Comparison of ENCODE assay signal across 20 cellular contexts in the genomic region with DNA sequence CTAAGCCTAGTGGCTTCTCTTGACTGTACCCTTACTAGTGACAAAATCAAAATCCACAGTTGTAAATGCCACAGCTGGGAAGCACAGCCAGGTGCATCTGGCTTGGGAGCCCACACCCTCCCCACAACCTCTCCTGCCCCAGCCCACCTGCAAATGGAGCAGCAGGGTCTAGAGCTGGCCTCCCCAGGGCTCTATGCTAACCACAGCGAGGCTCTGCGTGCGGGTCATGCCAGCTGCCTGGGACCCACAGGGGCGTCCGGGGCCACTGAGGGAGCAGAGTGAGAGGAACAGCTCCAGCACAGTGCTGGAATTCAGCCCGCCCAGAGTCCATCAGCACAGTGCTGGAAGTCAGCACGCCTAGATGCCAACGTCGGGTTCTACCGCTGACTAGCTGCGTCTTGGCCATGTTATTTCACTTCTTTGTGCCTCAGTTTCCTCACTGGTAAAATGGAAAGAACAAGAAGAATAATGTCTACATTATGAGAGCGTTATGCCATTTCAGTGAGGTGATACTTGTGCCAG.
DNase-seq lines count a peak whose midpoint lies in the region; ATAC-seq, FAIRE-seq and TF ChIP-seq lines count a peak whose summit lies in the region.
"Had no signal": no experiment of that assay in that cellular context is flagged by ENCODE, and none has a peak within 500 bp of the region (broad histone marks: within the 10 kb centered on the region; RNA-seq: fewer than 3 reads in every experiment).

No MANE protein-coding gene starts in this region.

- TF ChIP-seq CTCF in SU-DHL-6 (IDR thresholded peaks at IDR 0.05; ENCODE audit: insufficient read depth, low read length, poor library complexity, severe bottlenecking) = no peak
- no peak for TF ChIP-seq CTCF in HepG2 (CRISPR knock-in tag; IDR thresholded peaks at IDR 0.05)
- TF ChIP-seq CTCF in suprapubic skin (IDR thresholded peaks at IDR 0.05) = no peak
- no peak for TF ChIP-seq CTCF in A673 (conservative IDR thresholded peaks at IDR 0.05; ENCODE audit: low read depth, low read length)

- H3K36me3 ChIP-seq in SU-DHL-6 (ENCODE audit: low read length) (no peaks in the 10 kb centered on the region), HepG2 (replicated peaks in 1 of 2; ENCODE audit: control insufficient read depth in 1 of 2, insufficient read depth in 2 of 2, low read length in 2 of 2) (no peaks in the 10 kb centered on the region), suprapubic skin (no peaks in the 10 kb centered on the region), A673 (ENCODE audit: insufficient read depth, low read length, poor library complexity, severe bottlenecking) (no peaks in the 10 kb centered on the region)
- H3K36me3 ChIP-seq: esophagus muscularis mucosa, vagina had no signal

- no peak for TF ChIP-seq RAD21 in HepG2 (CRISPR knock-in tag; IDR thresholded peaks at IDR 0.05)

- H3K27ac ChIP-seq in SU-DHL-6 (ENCODE audit: low read depth, low read length) (peak overlapping the region; percentile 88), HepG2 (ENCODE audit: extremely low read length, insufficient read depth, low read length) (peak overlapping the region; percentile 82), suprapubic skin (no peak overlapping the region), A673 (ENCODE audit: low read depth, low read length, poor library complexity, severe bottlenecking) (no peak overlapping the region)
- H3K27ac ChIP-seq: esophagus muscularis mucosa, vagina had no signal

- H3K4me1 ChIP-seq in HepG2 (ENCODE audit: insufficient read depth, low read length) (peaks cover 61% of the 10 kb centered on the region), suprapubic skin (peaks cover 25% of the 10 kb centered on the region), A673 (ENCODE audit: insufficient read depth, low read length, poor library complexity, severe bottlenecking) (no peaks in the 10 kb centered on the region)

- peak overlapping the region; percentile 41 for H3K27ac Mint-ChIP-seq in activated naive CD8-positive, alpha-beta T cell
- H3K27ac Mint-ChIP-seq in activated naive CD8-positive, alpha-beta T cell treated with anti-CD3 and anti-CD28 coated beads for 36 hours = no peak overlapping the region
- H3K27ac Mint-ChIP-seq: activated CD8-positive, alpha-beta T cell treated with anti-CD3 and anti-CD28 coated beads, Interleukin-2, amount 10 ng/mL, durations not matched to agents 7 days and 5 days; activated T-helper 1 cell treated with anti-CD3 and anti-CD28 coated beads, Interleukin-12 subunit alpha, Interleukin-12 subunit beta, Interleukin-2, Interleukin-4 antibody, amounts not matched to agents 30 ng/mL and 10 ng/mL and 1 ng/mL, durations not matched to agents 14 hours and 24 hours and 36 hours; CD8-positive, alpha-beta memory T cell had no signal

- CTCF ChIA-PET in HepG2 (lab: Yijun Ruan, JAX; ENCODE audit: low intra/inter-chr PET ratio, low total read pairs) (no interaction called here), A673 (lab: Charles Lee) (no interaction called here)

- in situ Hi-C loops in HepG2 (cut with HindIII; ENCODE audit: extremely low pct_ligation_motif_present, low pct_unique_long_range_greater_than_20kb) = no loop called here

- POLR2A ChIA-PET in HepG2 (lab: Yijun Ruan, JAX) (interaction anchor here (0.9 to 6.0 kb wide), 17 partner anchors 11 to 446 kb away, joined by 3 to 313 read pairs (median 11); partner anchors contain the start of gene ID2), A673 (lab: Charles Lee; ENCODE audit: low non-redundant PET) (interaction anchor here (0.6 kb wide), 1 partner anchor 87 kb away, joined by 3 read pairs; no protein-coding TSS in a partner anchor)

- 54% methylated on average over 12 of the region's 12 CpGs for WGBS in HepG2 (ENCODE audit: low lambda C conversion rate)
- 100% methylated on average over 6 of the region's 12 CpGs for WGBS in suprapubic skin

- peak; percentile 10 for ATAC-seq in HepG2
- ATAC-seq: activated CD8-positive, alpha-beta T cell treated with anti-CD3 and anti-CD28 coated beads, Interleukin-2, amount 10 ng/mL, durations not matched to agents 7 days and 5 days; naive thymus-derived CD4-positive, alpha-beta T cell had no signal

- H3K79me2 ChIP-seq in SU-DHL-6 (ENCODE audit: insufficient read depth, low read length) = no peaks in the 10 kb centered on the region
- H3K79me2 ChIP-seq in HepG2 (ENCODE audit: insufficient read depth, low read length) = no peaks in the 10 kb centered on the region

- no peak overlapping the region for H3K4me3 ChIP-seq in SU-DHL-6 (ENCODE audit: insufficient read depth, low read length, poor library complexity, severe bottlenecking)
- H3K4me3 ChIP-seq in HepG2 (replicated peaks in 1 of 3; ENCODE audit: insufficient read depth in 1 of 3, low read depth in 2 of 3, low read length in 3 of 3) = peak overlapping the region; percentile 51 to 71 (median 55)
- no peak overlapping the region for H3K4me3 ChIP-seq in suprapubic skin
- H3K4me3 ChIP-seq in A673 (ENCODE audit: low read depth, low read length, poor library complexity, severe bottlenecking) = no peak overlapping the region
- H3K4me3 ChIP-seq: esophagus muscularis mucosa, K562, lung, vagina had no signal

- peaks cover 36% of the 10 kb centered on the region for H3K4me1 Mint-ChIP-seq in activated naive CD8-positive, alpha-beta T cell (ENCODE audit: low read depth)
- H3K4me1 Mint-ChIP-seq in activated naive CD8-positive, alpha-beta T cell treated with anti-CD3 and anti-CD28 coated beads for 36 hours = peaks cover 36% of the 10 kb centered on the region

- H3F3A ChIP-seq in SU-DHL-6 (ENCODE audit: insufficient read depth) = peaks cover 20% of the 10 kb centered on the region

- no peaks in the 10 kb centered on the region for H3K9me3 Mint-ChIP-seq in activated naive CD8-positive, alpha-beta T cell (ENCODE audit: low read depth)
- H3K9me3 Mint-ChIP-seq in activated naive CD8-positive, alpha-beta T cell treated with anti-CD3 and anti-CD28 coated beads for 36 hours = no peaks in the 10 kb centered on the region
- H3K9me3 Mint-ChIP-seq: activated T-helper 1 cell treated with anti-CD3 and anti-CD28 coated beads, Interleukin-12 subunit alpha, Interleukin-12 subunit beta, Interleukin-2, Interleukin-4 antibody, amounts not matched to agents 30 ng/mL and 10 ng/mL and 1 ng/mL, durations not matched to agents 14 hours and 24 hours and 36 hours; CD8-positive, alpha-beta memory T cell; immature natural killer cell; naive thymus-derived CD4-positive, alpha-beta T cell had no signal

- intact Hi-C loops in HepG2 (cut with micrococcal nuclease; ENCODE audit: unreplicated experiment) = loop anchor here (2.0 to 5.0 kb wide), 2 partner anchors 35 to 38 kb away; no protein-coding TSS in a partner anchor
- intact Hi-C loops in A673 (cut with micrococcal nuclease; ENCODE audit: unreplicated experiment) = no loop called here

- H2AFZ ChIP-seq in SU-DHL-6 (ENCODE audit: low read depth, low read length, severe bottlenecking) (no peak overlapping the region), HepG2 (ENCODE audit: low read length) (no peak overlapping the region)

- H4K20me1 ChIP-seq in SU-DHL-6 (ENCODE audit: low read depth, low read length) (no peaks in the 10 kb centered on the region), HepG2 (ENCODE audit: insufficient read depth, low read length) (no peaks in the 10 kb centered on the region)

- H3K9me3 ChIP-seq in SU-DHL-6 (ENCODE audit: insufficient read depth, low read length) (no peaks in the 10 kb centered on the region), HepG2 (ENCODE audit: low read length) (no peaks in the 10 kb centered on the region), suprapubic skin (no peaks in the 10 kb centered on the region), A673 (ENCODE audit: low read depth, low read length, poor library complexity, severe bottlenecking) (no peaks in the 10 kb centered on the region)
- H3K9me3 ChIP-seq: esophagus muscularis mucosa, vagina had no signal

- no peak overlapping the region for H3K4me3 Mint-ChIP-seq in activated naive CD8-positive, alpha-beta T cell
- H3K4me3 Mint-ChIP-seq in activated naive CD8-positive, alpha-beta T cell treated with anti-CD3 and anti-CD28 coated beads for 36 hours = no peak overlapping the region
- H3K4me3 Mint-ChIP-seq: activated CD8-positive, alpha-beta T cell treated with anti-CD3 and anti-CD28 coated beads, Interleukin-2, amount 10 ng/mL, durations not matched to agents 7 days and 5 days; activated T-helper 1 cell treated with anti-CD3 and anti-CD28 coated beads, Interleukin-12 subunit alpha, Interleukin-12 subunit beta, Interleukin-2, Interleukin-4 antibody, amounts not matched to agents 30 ng/mL and 10 ng/mL and 1 ng/mL, durations not matched to agents 14 hours and 24 hours and 36 hours; immature natural killer cell; naive thymus-derived CD4-positive, alpha-beta T cell had no signal

- FAIRE-seq in HepG2 (lab: Jason Lieb, UNC) = no peak
- FAIRE-seq: GM19239, K562 had no signal

- no peaks in the 10 kb centered on the region for H3K36me3 Mint-ChIP-seq in activated naive CD8-positive, alpha-beta T cell
- no peaks in the 10 kb centered on the region for H3K36me3 Mint-ChIP-seq in activated naive CD8-positive, alpha-beta T cell treated with anti-CD3 and anti-CD28 coated beads for 36 hours
- H3K36me3 Mint-ChIP-seq: CD8-positive, alpha-beta memory T cell; naive thymus-derived CD4-positive, alpha-beta T cell had no signal

- H3K9ac ChIP-seq in SU-DHL-6 (ENCODE audit: low read length) = peak overlapping the region; percentile 47
- H3K9ac ChIP-seq in HepG2 (ENCODE audit: insufficient read depth, low read depth, low read length) = peak overlapping the region; percentile 68

- H3K27me3 Mint-ChIP-seq in activated naive CD8-positive, alpha-beta T cell = peaks cover 3% of the 10 kb centered on the region
- peaks cover 29% of the 10 kb centered on the region for H3K27me3 Mint-ChIP-seq in activated naive CD8-positive, alpha-beta T cell treated with anti-CD3 and anti-CD28 coated beads for 36 hours
- H3K27me3 Mint-ChIP-seq: CD8-positive, alpha-beta memory T cell had no signal

- BruUV-seq in HepG2 (replicated peaks; lab: Mats Ljungman, UMichigan) (no TSS peak), A673 (replicated peaks; lab: Mats Ljungman, UMichigan) (no TSS peak)

- TF ChIP-seq POLR2A in HepG2 (IDR thresholded peaks at IDR 0.05; ENCODE audit: insufficient read depth in 1 of 2, low read depth in 2 of 2, low read length in 2 of 2) (no peak), suprapubic skin (IDR thresholded peaks at IDR 0.05) (no peak)

- H3K27me3 ChIP-seq in SU-DHL-6 (ENCODE audit: low read length) (no peaks in the 10 kb centered on the region), HepG2 (ENCODE audit: control insufficient read depth in 1 of 2, insufficient read depth in 2 of 2, low read length in 2 of 2) (peaks cover 2 to 4% of the 10 kb centered on the region in 2 experiments; a peak in 2 of 5 replicates), suprapubic skin (no peaks in the 10 kb centered on the region), A673 (replicated peaks; ENCODE audit: insufficient read depth, low read depth, low read length, poor library complexity) (no peaks in the 10 kb centered on the region)
- H3K27me3 ChIP-seq: esophagus muscularis mucosa, vagina had no signal

- TF ChIP-seq EP300 in HepG2 (IDR thresholded peaks at IDR 0.05; ENCODE audit: low read depth in 2 of 2, low read length in 2 of 2) = no peak
- no peak for TF ChIP-seq EP300 in HepG2 (CRISPR knock-in tag; IDR thresholded peaks at IDR 0.05; ENCODE audit: borderline replicate concordance)
- no peak for TF ChIP-seq EP300 in suprapubic skin (IDR thresholded peaks at IDR 0.05)

- DNase-seq in activated naive CD8-positive, alpha-beta T cell treated with anti-CD3 and anti-CD28 coated beads for 36 hours = no peak
- DNase-seq in HepG2 (ENCODE audit: low spot score) (no peak), suprapubic skin (ENCODE audit: low spot score in 2 of 2) (peak; percentile 58 to 69), A673 (ENCODE audit: low spot score) (no peak), AG08396 (ENCODE audit: low spot score) (no peak), NCI-H2227 (lab: John Stamatoyannopoulos, UW; ENCODE audit: unreplicated experiment) (no peak)
- DNase-seq: ACHN; activated CD8-positive, alpha-beta T cell treated with anti-CD3 and anti-CD28 coated beads, Interleukin-2, amount 10 ng/mL, durations not matched to agents 7 days and 5 days; immature natural killer cell; RPMI8226 had no signal

- H3K4me2 ChIP-seq in SU-DHL-6 (ENCODE audit: low read depth, low read length, poor library complexity, severe bottlenecking) (peak overlapping the region; percentile 74), HepG2 (ENCODE audit: low read depth, low read length) (peak overlapping the region; percentile 92)

- no peaks in the 10 kb centered on the region for H3K9me2 ChIP-seq in SU-DHL-6 (replicated peaks; ENCODE audit: insufficient read depth, low read length)

Comparison
In these comparisons a context has a peak if more than half of its experiments do, and no peak if none do; other contexts are left out.
1. DNase-seq: peak in suprapubic skin (2 of 2); none in activated naive CD8-positive, alpha-beta T cell treated with anti-CD3 and anti-CD28 coated beads for 36 hours (single experiment), HepG2 (single experiment), A673 (single experiment), AG08396 (single experiment) and NCI-H2227 (single experiment).
2. H3K27ac ChIP-seq: peak in SU-DHL-6 (single experiment) and HepG2 (single experiment); none in suprapubic skin (single experiment) and A673 (single experiment).
3. H3K4me3 ChIP-seq: peak in HepG2 (3 of 3); none in SU-DHL-6 (single experiment), suprapubic skin (single experiment) and A673 (single experiment).